In the genomic region with DNA sequence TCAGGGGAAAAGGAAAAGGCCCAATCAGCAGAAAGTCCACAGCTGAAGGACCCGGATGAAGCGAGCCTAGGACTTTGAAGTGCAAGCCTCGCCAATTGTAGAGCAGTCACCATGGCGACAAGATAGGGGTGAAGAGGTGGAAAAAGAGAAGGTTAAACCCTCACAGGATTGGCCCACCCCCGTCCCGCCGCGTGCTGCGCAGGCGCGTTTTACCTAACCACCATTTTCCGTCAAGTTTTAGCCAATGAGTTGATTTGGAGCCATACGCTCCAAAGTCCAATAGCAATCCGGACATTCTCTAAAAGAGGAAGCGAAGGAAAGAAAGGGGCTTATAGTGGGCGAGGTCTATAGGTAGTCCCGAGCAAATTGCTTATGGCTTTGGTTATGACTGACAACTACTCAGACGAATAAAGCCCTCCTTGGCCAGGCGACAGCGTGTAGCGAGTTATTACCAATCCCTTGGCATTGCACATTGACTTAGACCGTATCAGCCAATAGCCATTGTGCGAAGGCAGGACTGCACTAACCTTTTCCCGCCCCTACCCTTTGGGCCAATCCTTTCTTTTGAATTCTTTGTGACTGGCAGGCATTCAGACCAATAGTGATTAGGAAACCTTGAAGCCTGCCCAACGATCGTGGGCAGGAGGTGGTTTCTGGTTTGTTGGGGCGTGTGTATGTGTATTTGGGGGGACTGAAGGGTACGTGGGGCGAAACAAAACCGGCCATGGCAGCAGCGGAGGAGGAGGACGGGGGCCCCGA, we compare ENCODE assay signal across 8 cellular contexts. TPM values are rescaled to one million over a fixed set of nuclear protein-coding genes. Genes with fewer than 3 reads are reported as not detected.
DNase-seq lines count a peak whose midpoint lies in the region; ATAC-seq and TF ChIP-seq lines count a peak whose summit lies in the region.

A gene with protein sequence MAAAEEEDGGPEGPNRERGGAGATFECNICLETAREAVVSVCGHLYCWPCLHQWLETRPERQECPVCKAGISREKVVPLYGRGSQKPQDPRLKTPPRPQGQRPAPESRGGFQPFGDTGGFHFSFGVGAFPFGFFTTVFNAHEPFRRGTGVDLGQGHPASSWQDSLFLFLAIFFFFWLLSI (plus strand): TSS at position 618 of the 759 bp plus-strand sequence. CDS start 107 bp downstream, at position 725.

- H3K4me3 ChIP-seq in KMS-11 (IDR thresholded peaks at IDR 0.05; ENCODE audit: insufficient read depth, low read depth, low read length) (peak within 1 kb of the TSS; percentile 16), Peyer's patch (peak within 1 kb of the TSS; percentile 56 to 95 (median 74)), esophagus muscularis mucosa (peak within 1 kb of the TSS; percentile 74 to 93 (median 80)), muscle layer of duodenum (ENCODE audit: low read depth in 1 of 2, low read length in 2 of 2) (peak within 1 kb of the TSS; percentile 80 to 84)

- no peak for TF ChIP-seq EP300 in esophagus muscularis mucosa (IDR thresholded peaks at IDR 0.05)

- peak; percentile 74 for ATAC-seq in GM21737 (IDR thresholded peaks at IDR 0.05; ENCODE audit: unreplicated experiment)
- peak; percentile 86 to 88 for ATAC-seq in activated T-cell treated with anti-CD3 and anti-CD28 coated beads, Interleukin-2, amount 50 U/mL, for 72 hours (replicated peaks in 1 of 2)

- no peaks in the 10 kb centered on the region for H4K20me1 ChIP-seq in KMS-11 (ENCODE audit: insufficient read depth)

- peak within 1 kb of the TSS; percentile 97 for H3K4me2 ChIP-seq in KMS-11

- TF ChIP-seq POLR2A in Peyer's patch (IDR thresholded peaks at IDR 0.05) (peak; percentile 20 to 44), esophagus muscularis mucosa (IDR thresholded peaks at IDR 0.05; ENCODE audit: low read depth) (no peak)

- intact Hi-C loops in esophagus muscularis mucosa (cut with DNase I), result no loop called here

- H3K9me3 Mint-ChIP-seq in activated T-cell treated with anti-CD3 and anti-CD28 coated beads, Interleukin-2, amount 50 U/mL, for 72 hours, result no peaks in the 10 kb centered on the region

- H3K4me3 Mint-ChIP-seq in activated T-cell treated with anti-CD3 and anti-CD28 coated beads, Interleukin-2, amount 50 U/mL, for 72 hours, result peak within 1 kb of the TSS; percentile 93 to 98

- H3K27ac Mint-ChIP-seq in activated T-cell treated with anti-CD3 and anti-CD28 coated beads, Interleukin-2, amount 50 U/mL, for 72 hours, result peak within 1 kb of the TSS; percentile 91

- H3K9me3 ChIP-seq in Peyer's patch, result no peaks in the 10 kb centered on the region
- H3K9me3 ChIP-seq in esophagus muscularis mucosa, result no peaks in the 10 kb centered on the region
- no peaks in the 10 kb centered on the region for H3K9me3 ChIP-seq in muscle layer of duodenum (ENCODE audit: control insufficient read depth in 1 of 2, low read length in 2 of 2)

- H3K27me3 Mint-ChIP-seq in activated T-cell treated with anti-CD3 and anti-CD28 coated beads, Interleukin-2, amount 50 U/mL, for 72 hours (ENCODE audit: low read depth), result no peaks in the 10 kb centered on the region

- TF ChIP-seq CTCF in KMS-11 (conservative IDR thresholded peaks at IDR 0.05; ENCODE audit: low read depth, low read length) (no peak), Peyer's patch (IDR thresholded peaks at IDR 0.05) (no peak), esophagus muscularis mucosa (IDR thresholded peaks at IDR 0.05) (peak in 1 of 3 experiments; percentile 19)

- H2AFZ ChIP-seq in KMS-11 (ENCODE audit: low read depth), result peak within 1 kb of the TSS; percentile 68

- H3K4me1 ChIP-seq in KMS-11 (ENCODE audit: low read depth, poor library complexity, severe bottlenecking) (peaks cover 21% of the 10 kb centered on the region), Peyer's patch (peaks cover 0 to 45% (median 13%) of the 10 kb centered on the region in 4 donors), esophagus muscularis mucosa (peaks cover 50 to 84% (median 81%) of the 10 kb centered on the region in 4 donors), muscle layer of duodenum (ENCODE audit: control insufficient read depth in 1 of 2, insufficient read depth in 2 of 2, low read length in 2 of 2) (peaks cover 35 to 52% of the 10 kb centered on the region in 2 donors)

- no peaks in the 10 kb centered on the region for H3K36me3 ChIP-seq in KMS-11 (ENCODE audit: insufficient read depth)
- H3K36me3 ChIP-seq in Peyer's patch, result peaks cover 0 to 34% (median 0%) of the 10 kb centered on the region in 3 donors
- H3K36me3 ChIP-seq in esophagus muscularis mucosa, result peaks cover 0 to 33% (median 25%) of the 10 kb centered on the region in 4 donors
- H3K36me3 ChIP-seq in muscle layer of duodenum (ENCODE audit: control insufficient read depth in 1 of 2, insufficient read depth in 2 of 2, low read length in 2 of 2), result peaks cover 17 to 24% of the 10 kb centered on the region in 2 donors

- no peaks in the 10 kb centered on the region for H3K79me2 ChIP-seq in KMS-11 (ENCODE audit: insufficient read depth, low read depth)

- 2% methylated on average over 33 of the region's 33 CpGs for WGBS in esophagus muscularis mucosa

- H3K4me1 Mint-ChIP-seq in activated T-cell treated with anti-CD3 and anti-CD28 coated beads, Interleukin-2, amount 50 U/mL, for 72 hours (ENCODE audit: low read depth), result peaks cover 81% of the 10 kb centered on the region

- peaks cover 13% of the 10 kb centered on the region in 2 donors for H3K36me3 Mint-ChIP-seq in activated T-cell treated with anti-CD3 and anti-CD28 coated beads, Interleukin-2, amount 50 U/mL, for 72 hours (ENCODE audit: insufficient read depth in 2 of 2)

- H3K27ac ChIP-seq in KMS-11 (peak within 1 kb of the TSS; percentile 72), Peyer's patch (peak within 1 kb of the TSS; percentile 88 to 98 (median 94)), esophagus muscularis mucosa (replicated peaks in 1 of 4) (peak within 1 kb of the TSS; percentile 94 to 99 (median 96)), muscle layer of duodenum (ENCODE audit: low read length) (peak within 1 kb of the TSS; percentile 99)

- peak within 1 kb of the TSS; percentile 67 for H3K9ac ChIP-seq in KMS-11

- H3K27me3 ChIP-seq in KMS-11 (ENCODE audit: insufficient read depth, low read depth) (no peaks in the 10 kb centered on the region), Peyer's patch (no peaks in the 10 kb centered on the region), esophagus muscularis mucosa (no peaks in the 10 kb centered on the region), muscle layer of duodenum (ENCODE audit: low read depth, low read length) (no peaks in the 10 kb centered on the region)

- DNase-seq in DMS53 (lab: John Stamatoyannopoulos, UW) (peak; percentile 100), Peyer's patch (peak; percentile 95 to 99 (median 95)), esophagus muscularis mucosa (ENCODE audit: extremely low spot score) (peak; percentile 99)
- peak; percentile 90 to 95 for DNase-seq in activated T-cell treated with anti-CD3 and anti-CD28 coated beads, Interleukin-2, amount 50 U/mL, for 72 hours
- DNase-seq in stimulated activated CD8-positive, alpha-beta memory T cell treated with anti-CD3 and anti-CD28 coated beads, Interleukin-7, amount 100 ng/mL, for 48 hours (ENCODE audit: extremely low read depth in 1 of 2, low read depth in 1 of 2), result peak; percentile 74 to 92

RNA-seq across cellular contexts. Expression of the gene that starts here (rescaled TPM):
- total RNA-seq in Peyer's patch (100 to 1,000 TPM in 3 of 4 donors, 10 to 100 TPM in 1; 84.2 to 199 (median 115) TPM), esophagus muscularis mucosa (10 to 100 TPM; 76.2 to 91.4 (median 88.5) TPM)
- total RNA-seq in activated T-cell treated with anti-CD3 and anti-CD28 coated beads, Interleukin-2, amount 50 U/mL, for 72 hours, result 10 to 100 TPM; 45.0 to 49.2 TPM

Comparison
In these comparisons a context has a peak if more than half of its experiments do, and no peak if none do; other contexts are left out.
1. Peak in every context shown above with its lines: DNase-seq, ATAC-seq, H3K4me3 ChIP-seq and H3K27ac ChIP-seq.
2. H3K4me3 ChIP-seq: peak in every context shown above with its lines; median percentile 82 in muscle layer of duodenum; 80 in esophagus muscularis mucosa; 74 in Peyer's patch; 16 in KMS-11.